14 cellular contexts compared by ENCODE assay signal in genomic region chr3:55605837-55606236, GRCh38.
DNase-seq lines count a peak whose midpoint lies in the region; ATAC-seq, FAIRE-seq and TF ChIP-seq lines count a peak whose summit lies in the region.
"Had no signal": no experiment of that assay in that cellular context is flagged by ENCODE, and none has a peak within 500 bp of the region (broad histone marks: within the 10 kb centered on the region; RNA-seq: fewer than 3 reads in every experiment).

No MANE protein-coding gene starts in this region.

- H3K27me3 ChIP-seq in OCI-LY1 (ENCODE audit: insufficient read depth, low read length): no peaks in the 10 kb centered on the region
- H3K27me3 ChIP-seq in right atrium auricular region: no peaks in the 10 kb centered on the region
- H3K27me3 ChIP-seq: BE2C had no signal

- no peak for FAIRE-seq in GM12892 (lab: Jason Lieb, UNC)
- FAIRE-seq: A549, GM12878 had no signal

- no peaks in the 10 kb centered on the region for H3K9me3 ChIP-seq in OCI-LY1 (ENCODE audit: low read length)
- H3K9me3 ChIP-seq in right atrium auricular region: no peaks in the 10 kb centered on the region
- H3K9me3 ChIP-seq: A549, BE2C had no signal

- H3K9me2 ChIP-seq in OCI-LY1 (ENCODE audit: low read depth, low read length): no peaks in the 10 kb centered on the region

- no peak for TF ChIP-seq CTCF in OCI-LY1 (IDR thresholded peaks at IDR 0.05; ENCODE audit: low read length)
- no peak for TF ChIP-seq CTCF in choroid plexus epithelial cell (conservative IDR thresholded peaks at IDR 0.05; ENCODE audit: low read depth, low read length)
- TF ChIP-seq CTCF in right atrium auricular region (IDR thresholded peaks at IDR 0.05): no peak

- no peaks in the 10 kb centered on the region for H3K36me3 ChIP-seq in OCI-LY1 (ENCODE audit: insufficient read depth, low read length)
- no peaks in the 10 kb centered on the region for H3K36me3 ChIP-seq in right atrium auricular region
- H3K36me3 ChIP-seq: BE2C had no signal

- H3K4me3 ChIP-seq in OCI-LY1 (ENCODE audit: low read depth, low read length, poor library complexity, severe bottlenecking) (no peak overlapping the region), choroid plexus epithelial cell (ENCODE audit: low read depth, low read length) (no peak overlapping the region), right atrium auricular region (no peak overlapping the region)
- H3K4me3 ChIP-seq: A549, GM12878 had no signal

- H3K79me2 ChIP-seq in OCI-LY1 (ENCODE audit: insufficient read depth, low read length): no peaks in the 10 kb centered on the region

- H4K20me1 ChIP-seq in OCI-LY1 (ENCODE audit: insufficient read depth, low read length): no peaks in the 10 kb centered on the region

- no peak overlapping the region for H3K4me2 ChIP-seq in OCI-LY1 (ENCODE audit: low read length)
- H3K4me2 ChIP-seq: A549 had no signal

- DNase-seq in choroid plexus epithelial cell (ENCODE audit: low read depth) (peak; percentile 77), left lobe of liver (ENCODE audit: low spot score) (peak; percentile 50), NOMO-1 treated with dmso at 0.1 percent for 144 hours (lab: John Stamatoyannopoulos, UW; ENCODE audit: unreplicated experiment) (no peak), GM12892 (ENCODE audit: insufficient read length) (no peak), right atrium auricular region (ENCODE audit: low spot score) (no peak)
- DNase-seq: BE2C; CD4-positive, alpha-beta memory T cell; DMS79; GOT3; H9 had no signal

- peaks cover 35% of the 10 kb centered on the region for H3K4me1 ChIP-seq in OCI-LY1 (ENCODE audit: insufficient read depth, low read length, severe bottlenecking)
- H3K4me1 ChIP-seq in right atrium auricular region: no peaks in the 10 kb centered on the region
- H3K4me1 ChIP-seq: A549, BE2C had no signal

- no peaks in the 10 kb centered on the region for H3F3A ChIP-seq in OCI-LY1 (ENCODE audit: insufficient read depth, low read length)

- H3K9ac ChIP-seq in OCI-LY1 (ENCODE audit: low read length): no peak overlapping the region

- H2AFZ ChIP-seq in OCI-LY1 (ENCODE audit: low read length): no peak overlapping the region

- ATAC-seq in left lobe of liver: peak; percentile 94
- ATAC-seq: A549, GM12878 had no signal

- TF ChIP-seq POLR2A in GM12892 (IDR thresholded peaks at IDR 0.05; ENCODE audit: low read depth, low read length): no peak

- H3K27ac ChIP-seq in OCI-LY1 (ENCODE audit: low read depth, low read length, poor library complexity, severe bottlenecking) (peak overlapping the region; percentile 21), right atrium auricular region (no peak overlapping the region)
- H3K27ac ChIP-seq: A549, C4-2B had no signal

Comparison
In these comparisons a context has a peak if more than half of its experiments do, and no peak if none do; other contexts are left out.
1. DNase-seq: peak in choroid plexus epithelial cell (single experiment) and left lobe of liver (single experiment); none in NOMO-1 treated with dmso at 0.1 percent for 144 hours (single experiment), GM12892 (single experiment) and right atrium auricular region (single experiment).